Comparison of ENCODE assay signal across 11 cellular contexts in genomic region chr19:33429891-33430673, GRCh38. TPM values are rescaled to one million over a fixed set of nuclear protein-coding genes. Genes with fewer than 3 reads are reported as not detected.
DNase-seq lines count a peak whose midpoint lies in the region; ATAC-seq and TF ChIP-seq lines count a peak whose summit lies in the region.
"Had no signal": no experiment of that assay in that cellular context is flagged by ENCODE, and none has a peak within 500 bp of the region (broad histone marks: within the 10 kb centered on the region; RNA-seq: fewer than 3 reads in every experiment).

No MANE protein-coding gene starts in this region.

- in situ Hi-C loops in SK-MEL-5 (cut with HindIII; ENCODE audit: low pct_unique_long_range_greater_than_20kb, low sequenced_read_pairs): no loop called here

- H4K20me1 ChIP-seq in PC-9 (ENCODE audit: insufficient read depth): no peaks in the 10 kb centered on the region; the same call in 1 of the 2 replicates

- WGBS in aorta, 2 donors: 71 to 76% methylated on average over 17 of the region's 17 CpGs
- WGBS in esophagus squamous epithelium, 2 donors: 51 to 70% methylated on average over 8 to 14 of the region's 17 CpGs

- H3K9me3 ChIP-seq in aorta (ENCODE audit: control insufficient read depth, low read length) (no peaks in the 10 kb centered on the region), esophagus squamous epithelium (no peaks in the 10 kb centered on the region), PC-9 (ENCODE audit: insufficient read depth, low read depth) (no peaks in the 10 kb centered on the region)
- H3K9me3 ChIP-seq: psoas muscle, thoracic aorta had no signal

- CTCF ChIA-PET in PC-9 (lab: Charles Lee): interaction anchor here (0.6 to 1.2 kb wide), 7 partner anchors 14 to 366 kb away, joined by 3 to 6 read pairs (median 4); no protein-coding TSS in a partner anchor

- no TSS peak for BruUV-seq in PC-9 (replicated peaks; lab: Mats Ljungman, UMichigan)

- DNase-seq in left ventricle myocardium superior: peak; percentile 7
- no peak for DNase-seq in Right ventricle myocardium inferior (ENCODE audit: missing footprints)
- peak; percentile 8 for DNase-seq in SK-MEL-5 (ENCODE audit: low read depth, low spot score)
- DNase-seq in effector CD4-positive, alpha-beta T cell: peak; percentile 27
- peak; percentile 33 to 57 for DNase-seq in aorta
- DNase-seq in esophagus squamous epithelium (lab: John Stamatoyannopoulos, UW): no peak
- no peak for DNase-seq in PC-9

- H3K9me2 ChIP-seq in PC-9 (ENCODE audit: insufficient read depth): no peaks in the 10 kb centered on the region

- H3K27me3 ChIP-seq in aorta (ENCODE audit: control insufficient read depth in 1 of 2, insufficient read depth in 2 of 2, low read length in 1 of 2) (no peaks in the 10 kb centered on the region), esophagus squamous epithelium (no peaks in the 10 kb centered on the region), PC-9 (ENCODE audit: insufficient read depth, low read depth) (no peaks in the 10 kb centered on the region)

- no peak for ATAC-seq in left ventricle myocardium superior
- ATAC-seq in Right ventricle myocardium inferior: no peak
- ATAC-seq in aorta (ENCODE audit: low FRiP score): no peak
- ATAC-seq in GM21528 (IDR thresholded peaks at IDR 0.05; ENCODE audit: low FRiP score, unreplicated experiment): no peak

- H3K27ac ChIP-seq in aorta (ENCODE audit: low read depth in 1 of 2, low read length in 2 of 2): no peak overlapping the region
- no peak overlapping the region for H3K27ac ChIP-seq in esophagus squamous epithelium
- no peak overlapping the region for H3K27ac ChIP-seq in PC-9
- H3K27ac ChIP-seq: C4-2B, psoas muscle, thoracic aorta had no signal

- no peaks in the 10 kb centered on the region for H3K4me1 ChIP-seq in aorta (ENCODE audit: control insufficient read depth in 1 of 2, insufficient read depth in 2 of 2, low read length in 2 of 2)
- peaks cover 0 to 20% (median 0%) of the 10 kb centered on the region in 3 donors for H3K4me1 ChIP-seq in esophagus squamous epithelium
- H3K4me1 ChIP-seq in PC-9 (replicated peaks; ENCODE audit: insufficient read depth): no peaks in the 10 kb centered on the region
- H3K4me1 ChIP-seq: psoas muscle had no signal

- POLR2A ChIA-PET in PC-9 (lab: Charles Lee; ENCODE audit: unreplicated experiment): no interaction called here

- H3K4me3 ChIP-seq in aorta (ENCODE audit: low read length in 2 of 2) (no peak overlapping the region), esophagus squamous epithelium (no peak overlapping the region), PC-9 (no peak overlapping the region)
- H3K4me3 ChIP-seq: psoas muscle, thoracic aorta had no signal

- no peaks in the 10 kb centered on the region for H3F3A ChIP-seq in PC-9 (ENCODE audit: insufficient read depth, low read depth)

- H3K4me2 ChIP-seq in PC-9: no peak overlapping the region

- no peak for TF ChIP-seq CTCF in esophagus squamous epithelium (IDR thresholded peaks at IDR 0.05)
- no peak for TF ChIP-seq CTCF in PC-9 (conservative IDR thresholded peaks at IDR 0.05)

- no peaks in the 10 kb centered on the region for H3K36me3 ChIP-seq in aorta (ENCODE audit: control insufficient read depth in 1 of 2, insufficient read depth in 2 of 2, low read length in 1 of 2)
- H3K36me3 ChIP-seq in esophagus squamous epithelium: no peaks in the 10 kb centered on the region
- no peaks in the 10 kb centered on the region for H3K36me3 ChIP-seq in PC-9 (ENCODE audit: low read depth)
- H3K36me3 ChIP-seq: thoracic aorta had no signal

- intact Hi-C loops in left ventricle myocardium superior (cut with micrococcal nuclease) (loop anchor here (5.0 kb wide), 1 partner anchor 337 kb away; no protein-coding TSS in a partner anchor), Right ventricle myocardium inferior (cut with DNase I) (loop anchor here (10.0 kb wide), 1 partner anchor 95 kb away; the partner anchor contains the start of gene PEPD), aorta (cut with DNase I) (loop anchor here (1.0 to 5.0 kb wide), 2 partner anchors 341 to 342 kb away; no protein-coding TSS in a partner anchor), esophagus squamous epithelium (cut with DNase I) (loop anchor here (5.0 kb wide), 1 partner anchor 342 kb away; no protein-coding TSS in a partner anchor), PC-9 (cut with micrococcal nuclease; ENCODE audit: unreplicated experiment) (loop anchor here (1.0 to 10.0 kb wide), 3 partner anchors 95 to 717 kb away; partner anchors contain the start of gene PEPD)

- no peak for TF ChIP-seq POLR2A in esophagus squamous epithelium (IDR thresholded peaks at IDR 0.05)

- H2AFZ ChIP-seq in PC-9: no peak overlapping the region

- H3K79me2 ChIP-seq in PC-9 (ENCODE audit: low read depth): no peaks in the 10 kb centered on the region

RNA-seq across cellular contexts. Expression of gene CEBPG, which starts 56.6 kb away (rescaled TPM):
- total RNA-seq in left ventricle myocardium superior (17.0 TPM), Right ventricle myocardium inferior (17.5 TPM), aorta (10 to 100 TPM; 21.8 to 30.5 TPM), esophagus squamous epithelium (10 to 100 TPM; 18.5 to 31.6 (median 26.8) TPM), PC-9 (2021) (31.0 and 33.4 TPM in 2 replicates)
- 28.5 and 33.4 TPM in 2 replicates for total RNA-seq in SK-MEL-5 (2014; rRNA removed; shearing (Covaris generic))
- polyA plus RNA-seq in SK-MEL-5 (2015; cell fraction: cytosol; rRNA removed): 27.0 and 35.4 TPM in 2 replicates
- 36.3 and 38.3 TPM in 2 replicates for polyA plus RNA-seq in SK-MEL-5 (2015; cell fraction: nucleus; rRNA removed)
- polyA plus RNA-seq in aorta: 10 to 100 TPM in 1 of 2 donors, 1 to 10 TPM in 1; 8.6 to 32.2 TPM

Comparison
In these comparisons a context has a peak if more than half of its experiments do, and no peak if none do; other contexts are left out.
1. DNase-seq: peak in left ventricle myocardium superior (single experiment), SK-MEL-5 (single experiment), effector CD4-positive, alpha-beta T cell (single experiment) and aorta (2 of 2); none in Right ventricle myocardium inferior (single experiment), esophagus squamous epithelium (single experiment) and PC-9 (0 of 2).